ENCODE assay signal across 1 cellular context in the genomic region with DNA sequence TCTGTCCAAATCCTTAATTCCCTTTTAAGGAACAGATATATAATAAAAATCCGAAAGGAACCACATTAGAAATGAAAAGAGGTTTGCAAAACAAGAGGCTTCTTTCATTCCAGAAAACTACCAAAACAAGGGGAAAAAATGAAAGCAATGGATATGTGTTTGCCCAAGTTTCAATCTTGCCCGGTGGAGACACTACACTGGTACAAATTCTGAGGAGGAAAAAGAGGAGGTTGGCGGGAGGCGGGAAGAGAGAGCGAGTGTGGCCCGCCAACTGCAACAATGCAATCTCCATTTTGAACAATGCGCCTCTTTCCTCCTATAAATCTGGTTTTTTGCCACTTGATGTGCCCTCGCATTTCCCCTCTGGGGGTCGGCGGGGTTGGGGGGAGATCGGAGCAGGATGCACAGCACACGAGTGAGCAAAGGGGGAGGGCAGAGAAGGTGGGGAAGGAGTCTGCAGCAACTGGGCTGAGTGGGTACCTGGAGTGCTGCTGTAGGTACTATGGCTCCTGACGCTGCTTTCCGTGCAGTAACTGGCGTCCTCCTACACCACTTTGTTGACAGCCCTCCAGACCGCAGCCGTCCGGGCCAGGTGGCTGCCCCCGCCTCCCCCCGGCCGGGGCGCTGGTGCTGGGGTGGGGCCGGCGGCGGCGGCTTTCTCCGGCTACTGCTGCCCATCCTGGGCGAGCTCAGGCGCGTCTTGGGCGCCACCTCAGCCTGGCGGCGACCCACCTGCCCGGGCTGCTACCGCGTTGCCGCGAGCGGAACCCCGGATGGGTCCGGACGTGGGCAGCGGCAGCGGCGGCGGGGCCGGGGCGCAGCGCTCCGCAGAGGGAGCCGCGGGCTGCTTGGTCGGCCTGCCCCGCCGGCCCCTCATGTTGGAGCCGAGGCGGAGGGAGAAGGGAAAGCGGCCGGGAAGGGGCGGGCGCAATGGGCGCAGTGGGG.
A peak's percentile ranks its signal among the peaks of the same experiment; 100 is the strongest.
TF ChIP-seq lines count a peak whose summit lies in the region.

No MANE protein-coding gene starts in this region.

TF ChIP-seq in HepG2, 621 proteins besides CTCF, POLR2A, EP300 and RAD21 (continued from another document and continues in another):
- TF ChIP-seq, protein P1, sequence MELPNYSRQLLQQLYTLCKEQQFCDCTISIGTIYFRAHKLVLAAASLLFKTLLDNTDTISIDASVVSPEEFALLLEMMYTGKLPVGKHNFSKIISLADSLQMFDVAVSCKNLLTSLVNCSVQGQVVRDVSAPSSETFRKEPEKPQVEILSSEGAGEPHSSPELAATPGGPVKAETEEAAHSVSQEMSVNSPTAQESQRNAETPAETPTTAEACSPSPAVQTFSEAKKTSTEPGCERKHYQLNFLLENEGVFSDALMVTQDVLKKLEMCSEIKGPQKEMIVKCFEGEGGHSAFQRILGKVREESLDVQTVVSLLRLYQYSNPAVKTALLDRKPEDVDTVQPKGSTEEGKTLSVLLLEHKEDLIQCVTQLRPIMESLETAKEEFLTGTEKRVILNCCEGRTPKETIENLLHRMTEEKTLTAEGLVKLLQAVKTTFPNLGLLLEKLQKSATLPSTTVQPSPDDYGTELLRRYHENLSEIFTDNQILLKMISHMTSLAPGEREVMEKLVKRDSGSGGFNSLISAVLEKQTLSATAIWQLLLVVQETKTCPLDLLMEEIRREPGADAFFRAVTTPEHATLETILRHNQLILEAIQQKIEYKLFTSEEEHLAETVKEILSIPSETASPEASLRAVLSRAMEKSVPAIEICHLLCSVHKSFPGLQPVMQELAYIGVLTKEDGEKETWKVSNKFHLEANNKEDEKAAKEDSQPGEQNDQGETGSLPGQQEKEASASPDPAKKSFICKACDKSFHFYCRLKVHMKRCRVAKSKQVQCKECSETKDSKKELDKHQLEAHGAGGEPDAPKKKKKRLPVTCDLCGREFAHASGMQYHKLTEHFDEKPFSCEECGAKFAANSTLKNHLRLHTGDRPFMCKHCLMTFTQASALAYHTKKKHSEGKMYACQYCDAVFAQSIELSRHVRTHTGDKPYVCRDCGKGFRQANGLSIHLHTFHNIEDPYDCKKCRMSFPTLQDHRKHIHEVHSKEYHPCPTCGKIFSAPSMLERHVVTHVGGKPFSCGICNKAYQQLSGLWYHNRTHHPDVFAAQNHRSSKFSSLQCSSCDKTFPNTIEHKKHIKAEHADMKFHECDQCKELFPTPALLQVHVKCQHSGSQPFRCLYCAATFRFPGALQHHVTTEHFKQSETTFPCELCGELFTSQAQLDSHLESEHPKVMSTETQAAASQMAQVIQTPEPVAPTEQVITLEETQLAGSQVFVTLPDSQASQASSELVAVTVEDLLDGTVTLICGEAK (IDR thresholded peaks at IDR 0.05): no peak
- TF ChIP-seq, protein P1 (CRISPR knock-in tag; IDR thresholded peaks at IDR 0.05): 0 out of 2 replicates have a peak, but pooled peaks have one; percentile 26
- TF ChIP-seq YY1 (IDR thresholded peaks at IDR 0.05; ENCODE audit: insufficient read depth, insufficient replicate concordance, low read depth, low read length): peak; percentile 12
- TF ChIP-seq, protein P2, sequence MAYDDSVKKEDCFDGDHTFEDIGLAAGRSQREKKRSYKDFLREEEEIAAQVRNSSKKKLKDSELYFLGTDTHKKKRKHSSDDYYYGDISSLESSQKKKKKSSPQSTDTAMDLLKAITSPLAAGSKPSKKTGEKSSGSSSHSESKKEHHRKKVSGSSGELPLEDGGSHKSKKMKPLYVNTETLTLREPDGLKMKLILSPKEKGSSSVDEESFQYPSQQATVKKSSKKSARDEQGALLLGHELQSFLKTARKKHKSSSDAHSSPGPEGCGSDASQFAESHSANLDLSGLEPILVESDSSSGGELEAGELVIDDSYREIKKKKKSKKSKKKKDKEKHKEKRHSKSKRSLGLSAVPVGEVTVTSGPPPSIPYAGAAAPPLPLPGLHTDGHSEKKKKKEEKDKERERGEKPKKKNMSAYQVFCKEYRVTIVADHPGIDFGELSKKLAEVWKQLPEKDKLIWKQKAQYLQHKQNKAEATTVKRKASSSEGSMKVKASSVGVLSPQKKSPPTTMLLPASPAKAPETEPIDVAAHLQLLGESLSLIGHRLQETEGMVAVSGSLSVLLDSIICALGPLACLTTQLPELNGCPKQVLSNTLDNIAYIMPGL (CRISPR knock-in tag; IDR thresholded peaks at IDR 0.05; ENCODE audit: borderline replicate concordance in 1 of 2, low read depth in 1 of 2): peak; percentile 4 to 6; a peak in 2 of 4 replicates
- TF ChIP-seq, protein P3, sequence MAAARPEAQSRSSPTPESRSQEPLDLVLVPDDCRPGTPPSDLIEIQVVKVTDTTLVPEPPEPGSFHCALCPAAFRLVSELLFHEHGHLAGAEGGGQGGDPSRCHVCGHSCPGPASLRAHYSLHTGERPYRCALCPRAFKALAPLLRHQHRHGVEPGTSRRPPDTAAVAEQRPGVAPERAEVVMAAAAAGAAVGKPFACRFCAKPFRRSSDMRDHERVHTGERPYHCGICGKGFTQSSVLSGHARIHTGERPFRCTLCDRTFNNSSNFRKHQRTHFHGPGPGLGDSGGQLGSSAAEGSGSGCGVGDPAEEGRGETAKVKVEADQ (CRISPR knock-in tag; IDR thresholded peaks at IDR 0.05; ENCODE audit: borderline replicate concordance): peak; percentile 33
- 0 out of 2 replicates have a peak, but pooled peaks have one; percentile 9 for TF ChIP-seq ESRRA (CRISPR knock-in tag; IDR thresholded peaks at IDR 0.05; ENCODE audit: low read depth)
- 0 out of 2 replicates have a peak, but pooled peaks have one; percentile 34 for TF ChIP-seq PHF8 (CRISPR knock-in tag; IDR thresholded peaks at IDR 0.05)
- TF ChIP-seq ZFYVE20 (CRISPR knock-in tag; IDR thresholded peaks at IDR 0.05; ENCODE audit: borderline replicate concordance, low read depth): 0 out of 2 replicates have a peak, but pooled peaks have one; percentile 28
- peak; percentile 31; the same call in 1 of the 2 replicates for TF ChIP-seq MAF1 (CRISPR knock-in tag; IDR thresholded peaks at IDR 0.05; ENCODE audit: borderline replicate concordance)
- TF ChIP-seq FOXA1 (IDR thresholded peaks at IDR 0.05): no peak
- TF ChIP-seq FOXA1 (CRISPR knock-in tag; IDR thresholded peaks at IDR 0.05): peak; percentile 11; the same call in 1 of the 2 replicates
- TF ChIP-seq, protein P4, sequence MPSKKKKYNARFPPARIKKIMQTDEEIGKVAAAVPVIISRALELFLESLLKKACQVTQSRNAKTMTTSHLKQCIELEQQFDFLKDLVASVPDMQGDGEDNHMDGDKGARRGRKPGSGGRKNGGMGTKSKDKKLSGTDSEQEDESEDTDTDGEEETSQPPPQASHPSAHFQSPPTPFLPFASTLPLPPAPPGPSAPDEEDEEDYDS (CRISPR knock-in tag; IDR thresholded peaks at IDR 0.05): no peak
- TF ChIP-seq PHF20 (CRISPR knock-in tag; IDR thresholded peaks at IDR 0.05): 0 out of 2 replicates have a peak, but pooled peaks have one; percentile 25
- no peak for TF ChIP-seq KLF13 (CRISPR knock-in tag; IDR thresholded peaks at IDR 0.05)
- peak; percentile 78 for TF ChIP-seq ZFX (CRISPR knock-in tag; IDR thresholded peaks at IDR 0.05; ENCODE audit: low read depth)
- no peak for TF ChIP-seq MAZ (IDR thresholded peaks at IDR 0.05; ENCODE audit: borderline replicate concordance, low read depth, low read length)
- TF ChIP-seq MAZ (CRISPR knock-in tag; IDR thresholded peaks at IDR 0.05; ENCODE audit: low read depth): 0 out of 2 replicates have a peak, but pooled peaks have one; percentile 36
- peak; percentile 54; the same call in 1 of the 2 replicates for TF ChIP-seq ZNF451 (CRISPR knock-in tag; IDR thresholded peaks at IDR 0.05)
- TF ChIP-seq ZNF607 (CRISPR knock-in tag; IDR thresholded peaks at IDR 0.05; ENCODE audit: borderline replicate concordance): no peak
- TF ChIP-seq ZNF678 (CRISPR knock-in tag; IDR thresholded peaks at IDR 0.05): 0 out of 2 replicates have a peak, but pooled peaks have one; percentile 8
- TF ChIP-seq SIN3A (IDR thresholded peaks at IDR 0.05; ENCODE audit: borderline replicate concordance, low read depth, low read length): peak; percentile 18; the same call in 1 of the 2 replicates
- peak; percentile 71 for TF ChIP-seq ASH2L (IDR thresholded peaks at IDR 0.05; ENCODE audit: insufficient read length, low read depth, low read length)
- TF ChIP-seq ZNF124 (CRISPR knock-in tag; IDR thresholded peaks at IDR 0.05): peak; percentile 91
- no peak for TF ChIP-seq TOPORS (CRISPR knock-in tag; IDR thresholded peaks at IDR 0.05)
- no peak for TF ChIP-seq FOSL2 (CRISPR knock-in tag; IDR thresholded peaks at IDR 0.05)
- TF ChIP-seq ZNF614 (CRISPR knock-in tag; IDR thresholded peaks at IDR 0.05; ENCODE audit: borderline replicate concordance): no peak
- 0 out of 2 replicates have a peak, but pooled peaks have one; percentile 4 for TF ChIP-seq PHF21A (CRISPR knock-in tag; IDR thresholded peaks at IDR 0.05)
- TF ChIP-seq, protein P5, sequence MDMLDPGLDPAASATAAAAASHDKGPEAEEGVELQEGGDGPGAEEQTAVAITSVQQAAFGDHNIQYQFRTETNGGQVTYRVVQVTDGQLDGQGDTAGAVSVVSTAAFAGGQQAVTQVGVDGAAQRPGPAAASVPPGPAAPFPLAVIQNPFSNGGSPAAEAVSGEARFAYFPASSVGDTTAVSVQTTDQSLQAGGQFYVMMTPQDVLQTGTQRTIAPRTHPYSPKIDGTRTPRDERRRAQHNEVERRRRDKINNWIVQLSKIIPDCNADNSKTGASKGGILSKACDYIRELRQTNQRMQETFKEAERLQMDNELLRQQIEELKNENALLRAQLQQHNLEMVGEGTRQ (IDR thresholded peaks at IDR 0.05; ENCODE audit: low read depth, low read length): no peak
- TF ChIP-seq, protein P5 (CRISPR knock-in tag; IDR thresholded peaks at IDR 0.05; ENCODE audit: borderline replicate concordance): no peak
- TF ChIP-seq ZNF329 (CRISPR knock-in tag; IDR thresholded peaks at IDR 0.05; ENCODE audit: low read depth): peak; percentile 70; the same call in 1 of the 2 replicates
- TF ChIP-seq, protein P6, sequence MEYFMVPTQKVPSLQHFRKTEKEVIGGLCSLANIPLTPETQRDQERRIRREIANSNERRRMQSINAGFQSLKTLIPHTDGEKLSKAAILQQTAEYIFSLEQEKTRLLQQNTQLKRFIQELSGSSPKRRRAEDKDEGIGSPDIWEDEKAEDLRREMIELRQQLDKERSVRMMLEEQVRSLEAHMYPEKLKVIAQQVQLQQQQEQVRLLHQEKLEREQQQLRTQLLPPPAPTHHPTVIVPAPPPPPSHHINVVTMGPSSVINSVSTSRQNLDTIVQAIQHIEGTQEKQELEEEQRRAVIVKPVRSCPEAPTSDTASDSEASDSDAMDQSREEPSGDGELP (IDR thresholded peaks at IDR 0.05; ENCODE audit: borderline replicate concordance, low read depth): peak; percentile 48; the same call in 1 of the 2 replicates
- TF ChIP-seq, protein P7, sequence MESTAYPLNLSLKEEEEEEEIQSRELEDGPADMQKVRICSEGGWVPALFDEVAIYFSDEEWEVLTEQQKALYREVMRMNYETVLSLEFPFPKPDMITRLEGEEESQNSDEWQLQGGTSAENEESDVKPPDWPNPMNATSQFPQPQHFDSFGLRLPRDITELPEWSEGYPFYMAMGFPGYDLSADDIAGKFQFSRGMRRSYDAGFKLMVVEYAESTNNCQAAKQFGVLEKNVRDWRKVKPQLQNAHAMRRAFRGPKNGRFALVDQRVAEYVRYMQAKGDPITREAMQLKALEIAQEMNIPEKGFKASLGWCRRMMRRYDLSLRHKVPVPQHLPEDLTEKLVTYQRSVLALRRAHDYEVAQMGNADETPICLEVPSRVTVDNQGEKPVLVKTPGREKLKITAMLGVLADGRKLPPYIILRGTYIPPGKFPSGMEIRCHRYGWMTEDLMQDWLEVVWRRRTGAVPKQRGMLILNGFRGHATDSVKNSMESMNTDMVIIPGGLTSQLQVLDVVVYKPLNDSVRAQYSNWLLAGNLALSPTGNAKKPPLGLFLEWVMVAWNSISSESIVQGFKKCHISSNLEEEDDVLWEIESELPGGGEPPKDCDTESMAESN (CRISPR knock-in tag; conservative IDR thresholded peaks at IDR 0.05): peak; percentile 67
- no peak for TF ChIP-seq ZFP62 (CRISPR knock-in tag; IDR thresholded peaks at IDR 0.05)
- TF ChIP-seq JUND (CRISPR knock-in tag; IDR thresholded peaks at IDR 0.05): peak; percentile 20; the same call in 1 of the 2 replicates
- TF ChIP-seq ZNF510 (CRISPR knock-in tag; IDR thresholded peaks at IDR 0.05; ENCODE audit: low read depth): peak; percentile 72; the same call in 1 of the 2 replicates
- no peak for TF ChIP-seq IKZF4 (CRISPR knock-in tag; IDR thresholded peaks at IDR 0.05; ENCODE audit: borderline replicate concordance, low read depth, not compliant biosample characterization)
- TF ChIP-seq ZNF251 (CRISPR knock-in tag; IDR thresholded peaks at IDR 0.05): 0 out of 2 replicates have a peak, but pooled peaks have one; percentile 79
- no peak for TF ChIP-seq NFYC (CRISPR knock-in tag; IDR thresholded peaks at IDR 0.05)
